1 cellular context compared by ENCODE assay signal in the genomic region with DNA sequence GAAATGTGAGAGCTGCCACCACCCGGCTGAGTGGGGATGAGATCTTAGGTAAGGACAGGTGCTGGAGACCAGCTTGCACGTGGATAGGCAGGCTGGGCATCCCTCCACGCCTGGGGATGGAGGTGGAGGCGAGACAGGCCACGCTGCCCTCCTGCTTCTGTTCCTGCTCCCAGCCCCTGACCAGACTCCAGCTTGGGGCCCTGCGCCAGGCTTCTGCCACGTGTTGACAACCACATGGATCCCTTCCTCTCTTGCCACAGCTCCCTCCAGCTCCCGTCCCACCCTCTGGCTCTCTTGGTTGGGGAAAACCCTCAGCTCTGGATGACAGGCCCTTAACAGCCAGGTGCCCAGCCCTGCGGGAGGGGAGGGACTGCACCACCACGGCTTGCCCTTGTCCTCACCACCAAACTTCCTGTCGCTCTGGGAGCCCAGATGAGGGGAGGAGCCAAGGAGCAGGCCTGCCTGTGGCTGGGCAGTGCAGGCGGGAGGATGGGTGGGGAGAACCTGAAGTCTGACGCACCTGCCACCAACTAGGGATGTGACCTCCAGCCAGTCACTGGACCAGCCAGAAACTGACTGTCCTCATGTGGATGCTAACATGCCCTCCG.
TF ChIP-seq lines count a peak whose summit lies in the region.

No MANE protein-coding gene starts in this region.

TF ChIP-seq in H1, 55 proteins besides CTCF, POLR2A, EP300 and RAD21:
- no peak for TF ChIP-seq CHD7 (IDR thresholded peaks at IDR 0.05; ENCODE audit: insufficient replicate concordance, low read length)
